In the genomic region with DNA sequence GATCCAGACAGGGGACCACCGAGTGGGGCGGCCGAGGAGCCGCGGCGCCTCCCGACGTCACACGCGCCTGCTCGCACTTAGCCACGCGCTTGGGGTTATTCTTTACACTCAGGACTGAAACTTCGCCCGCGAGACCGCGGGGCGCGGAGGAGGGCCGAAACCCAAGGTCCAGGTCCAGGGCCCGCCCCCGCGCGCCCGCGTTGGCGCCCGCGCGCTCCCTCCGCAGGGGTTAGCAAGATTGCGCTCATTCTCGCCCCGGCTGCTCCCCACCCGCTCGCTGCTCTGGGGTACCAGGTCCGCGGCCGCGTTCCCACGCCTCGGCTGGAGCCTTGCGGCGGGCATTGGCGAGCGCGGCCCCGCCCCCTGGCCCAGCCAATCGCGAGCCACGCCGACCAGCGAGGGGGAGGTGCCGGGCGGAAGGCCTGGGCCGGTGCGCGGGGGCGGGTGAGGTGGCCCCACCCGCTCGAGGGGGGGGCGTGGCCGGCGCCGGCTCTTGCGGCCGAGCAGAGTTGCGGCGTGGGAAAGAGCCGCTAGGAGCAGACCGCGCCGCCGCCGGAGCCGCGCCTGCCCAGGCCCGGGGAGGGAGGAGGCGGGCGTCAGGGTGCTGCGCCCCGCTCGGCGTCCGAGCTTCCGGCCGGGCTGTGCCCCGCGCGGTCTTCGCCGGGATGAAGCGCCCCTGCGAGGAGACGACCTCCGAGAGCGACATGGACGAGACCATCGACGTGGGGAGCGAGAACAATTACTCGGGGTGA, we compare ENCODE assay signal across 8 cellular contexts. TPM values are rescaled to one million over a fixed set of nuclear protein-coding genes. Genes with fewer than 3 reads are reported as not detected.
DNase-seq lines count a peak whose midpoint lies in the region; ATAC-seq and TF ChIP-seq lines count a peak whose summit lies in the region.

Gene HEY2 (plus strand): TSS at position 521 of the 752 bp plus-strand sequence. CDS start 145 bp downstream, at position 666.

- peaks cover 27% of the 10 kb centered on the region for H3K4me1 Mint-ChIP-seq in activated CD8-positive, alpha-beta T cell treated with anti-CD3 and anti-CD28 coated beads for 36 hours (ENCODE audit: low read depth)

- H3K36me3 Mint-ChIP-seq in activated CD8-positive, alpha-beta T cell treated with anti-CD3 and anti-CD28 coated beads for 36 hours (ENCODE audit: low read depth), result no peaks in the 10 kb centered on the region

- intact Hi-C loops in activated CD8-positive, alpha-beta T cell treated with anti-CD3 and anti-CD28 coated beads for 36 hours (cut with micrococcal nuclease), result no loop called here
- intact Hi-C loops in dorsolateral prefrontal cortex (cut with DNase I) (loop anchor here (2.0 to 5.0 kb wide), 5 partner anchors 47 to 432 kb away; no protein-coding TSS in a partner anchor), lower leg skin (cut with DNase I; ENCODE audit: low total_unique reads) (no loop called here)

- peaks cover 0 to 62% (median 13%) of the 10 kb centered on the region in 45 donors for H3K27me3 ChIP-seq in dorsolateral prefrontal cortex

- POLR2A ChIA-PET in activated CD8-positive, alpha-beta T cell treated with anti-CD3 and anti-CD28 coated beads for 36 hours (lab: Charles Lee), result interaction anchor here (1.0 kb wide), 1 partner anchor 238 kb away, joined by 3 read pairs; no protein-coding TSS in a partner anchor

- DNase-seq in Ammon's horn (ENCODE audit: low spot score), result peak; percentile 97
- peak; percentile 67 for DNase-seq in NCI-H510A (lab: John Stamatoyannopoulos, UW)
- DNase-seq in activated CD8-positive, alpha-beta T cell treated with anti-CD3 and anti-CD28 coated beads for 36 hours, result peak; percentile 84
- DNase-seq in dorsolateral prefrontal cortex, result peak; percentile 87 to 97 (median 92)
- peak; percentile 81 to 97 for DNase-seq in lower leg skin (ENCODE audit: low spot score in 2 of 2)
- peak; percentile 83 for DNase-seq in stimulated activated CD4-positive, alpha-beta T cell treated with anti-CD3 and anti-CD28 coated beads, Interleukin-4, amount 100 ng/mL, for 1 hour

- 0 to 1% methylated on average over 20 to 62 of the region's 103 CpGs for WGBS in lower leg skin, 2 donors

- peaks cover 59% of the 10 kb centered on the region for H3K27me3 Mint-ChIP-seq in activated CD8-positive, alpha-beta T cell treated with anti-CD3 and anti-CD28 coated beads for 36 hours

- peak within 1 kb of the TSS; percentile 73 for H3K4me3 Mint-ChIP-seq in activated CD8-positive, alpha-beta T cell treated with anti-CD3 and anti-CD28 coated beads for 36 hours

- CTCF ChIA-PET in activated CD8-positive, alpha-beta T cell treated with anti-CD3 and anti-CD28 coated beads for 36 hours (lab: Charles Lee), result no interaction called here

- peak within 1 kb of the TSS; percentile 81 to 99 (median 96) for H3K27ac ChIP-seq in dorsolateral prefrontal cortex

- peak; percentile 51 for ATAC-seq in HG03378 (IDR thresholded peaks at IDR 0.05; ENCODE audit: unreplicated experiment)
- peak; percentile 82 for ATAC-seq in activated CD8-positive, alpha-beta T cell treated with anti-CD3 and anti-CD28 coated beads for 36 hours

- no peak for TF ChIP-seq CTCF in activated CD8-positive, alpha-beta T cell treated with anti-CD3 and anti-CD28 coated beads for 36 hours (IDR thresholded peaks at IDR 0.05)
- TF ChIP-seq CTCF in dorsolateral prefrontal cortex (IDR thresholded peaks at IDR 0.05 in 54 of 56, conservative IDR thresholded peaks at IDR 0.05 in 2 of 56; ENCODE audit: low read depth in 1 of 56, partially characterized antibody in 56 of 56) (peak in 20 of 56 donors; percentile 2 to 52 (median 20)), lower leg skin (IDR thresholded peaks at IDR 0.05) (no peak)

- TF ChIP-seq POLR2A in GM19193 (IDR thresholded peaks at IDR 0.05; ENCODE audit: extremely low read depth, insufficient read depth, insufficient read length) (peak; percentile 33), lower leg skin (IDR thresholded peaks at IDR 0.05) (no peak)

- no peak within 1 kb of the TSS for H3K27ac Mint-ChIP-seq in activated CD8-positive, alpha-beta T cell treated with anti-CD3 and anti-CD28 coated beads for 36 hours

- no peaks in the 10 kb centered on the region for H3K9me3 Mint-ChIP-seq in activated CD8-positive, alpha-beta T cell treated with anti-CD3 and anti-CD28 coated beads for 36 hours

- H3K4me3 ChIP-seq in dorsolateral prefrontal cortex (peak within 1 kb of the TSS; percentile 51 to 91 (median 78)), lower leg skin (ENCODE audit: low read depth, poor library complexity, severe bottlenecking) (peak within 1 kb of the TSS; percentile 67)

RNA-seq across cellular contexts. Expression of gene HEY2, which starts in this region (rescaled TPM):
- not detected for total RNA-seq in activated CD8-positive, alpha-beta T cell treated with anti-CD3 and anti-CD28 coated beads for 36 hours
- total RNA-seq in dorsolateral prefrontal cortex (10 to 100 TPM in 16 of 120 experiments, 1 to 10 TPM in 104; 3.3 to 16.5 (median 7.2) TPM), lower leg skin (1 to 10 TPM in 2 of 4 donors, under 1 TPM in 2; 0.65 to 2.9 (median 1.5) TPM)

Comparison
In these comparisons a context has a peak if more than half of its experiments do, and no peak if none do; other contexts are left out.
1. Peak in every context shown above with its lines: DNase-seq, ATAC-seq, H3K4me3 ChIP-seq and H3K27ac ChIP-seq.
2. Peak in DNase-seq and ATAC-seq in activated CD8-positive, alpha-beta T cell treated with anti-CD3 and anti-CD28 coated beads for 36 hours; RNA of the gene not detected or under 1 TPM.
3. intact Hi-C loops: an anchor here in dorsolateral prefrontal cortex (2.0 to 5.0 kb wide); none called in activated CD8-positive, alpha-beta T cell treated with anti-CD3 and anti-CD28 coated beads for 36 hours and lower leg skin.